8 cellular contexts compared by ENCODE assay signal in the genomic region with DNA sequence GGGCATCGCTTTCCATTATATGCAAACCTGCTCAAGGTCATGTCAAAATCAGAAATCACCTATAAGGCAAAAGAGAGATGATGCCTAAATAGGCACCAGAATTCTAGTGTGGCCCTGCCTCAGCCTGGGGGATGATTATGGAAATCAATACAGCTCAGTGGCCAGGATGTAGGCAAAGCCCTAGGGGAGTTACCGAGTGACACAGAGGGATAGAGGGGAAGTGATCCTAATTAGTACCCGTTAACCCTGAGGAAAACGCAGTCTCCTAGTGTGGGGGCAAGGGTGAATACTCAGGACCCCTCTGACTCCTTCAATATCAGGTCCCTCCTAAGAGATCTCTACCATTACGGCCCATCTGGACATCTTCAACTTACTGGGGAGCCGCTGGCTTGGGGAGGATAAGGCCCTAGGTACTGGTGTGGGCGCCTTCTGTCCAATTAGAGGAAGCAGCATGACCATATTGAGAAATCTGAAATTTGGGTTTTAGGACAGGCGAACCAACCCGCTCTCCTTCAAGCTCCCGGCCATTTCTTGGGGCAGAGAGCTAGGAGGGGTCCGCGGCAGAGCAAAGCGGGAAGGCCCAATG. TPM values are rescaled to one million over a fixed set of nuclear protein-coding genes. Genes with fewer than 3 reads are reported as not detected.
DNase-seq lines count a peak whose midpoint lies in the region; ATAC-seq, FAIRE-seq and TF ChIP-seq lines count a peak whose summit lies in the region.

No MANE protein-coding gene starts in this region.

- H3K27me3 ChIP-seq in iPS-20b (ENCODE audit: insufficient read depth, low read length), result peaks cover 15% of the 10 kb centered on the region

- peaks cover 27% of the 10 kb centered on the region for H3K36me3 ChIP-seq in iPS-20b (ENCODE audit: insufficient read depth, low read depth, low read length)

- peak overlapping the region; percentile 84 to 86 for H3K4me3 Mint-ChIP-seq in stimulated activated naive CD8-positive, alpha-beta T cell treated with anti-CD3 and anti-CD28 coated beads, Interleukin-15, amount 100 ng/mL, for 72 hours

- ATAC-seq in HG03442 (IDR thresholded peaks at IDR 0.05; ENCODE audit: unreplicated experiment) (peak; percentile 30), HG02981 (IDR thresholded peaks at IDR 0.05; ENCODE audit: unreplicated experiment) (no peak)
- peak; percentile 49 for ATAC-seq in stimulated activated naive CD8-positive, alpha-beta T cell treated with anti-CD3 and anti-CD28 coated beads, Interleukin-15, amount 100 ng/mL, for 72 hours

- peak overlapping the region; percentile 73 for H3K4me3 ChIP-seq in iPS-20b (ENCODE audit: low read length)

- H3K27me3 Mint-ChIP-seq in stimulated activated naive CD8-positive, alpha-beta T cell treated with anti-CD3 and anti-CD28 coated beads, Interleukin-15, amount 100 ng/mL, for 72 hours, result no peaks in the 10 kb centered on the region

- H3K9ac ChIP-seq in iPS-20b (ENCODE audit: low read depth, low read length), result peak overlapping the region; percentile 63; the same call in 1 of the 2 replicates

- DNase-seq in GM12891 (ENCODE audit: insufficient read length, low spot score), result no peak
- no peak for DNase-seq in stimulated activated naive CD8-positive, alpha-beta T cell treated with anti-CD3 and anti-CD28 coated beads, Interleukin-15, amount 100 ng/mL, for 72 hours
- DNase-seq in NCI-H774 (lab: John Stamatoyannopoulos, UW), result no peak
- DNase-seq in NCI-H2081 (lab: John Stamatoyannopoulos, UW), result no peak

- H3K27ac Mint-ChIP-seq in stimulated activated naive CD8-positive, alpha-beta T cell treated with anti-CD3 and anti-CD28 coated beads, Interleukin-15, amount 100 ng/mL, for 72 hours, result peak overlapping the region in 1 of 2 donors; percentile 72

- H3K9me3 Mint-ChIP-seq in stimulated activated naive CD8-positive, alpha-beta T cell treated with anti-CD3 and anti-CD28 coated beads, Interleukin-15, amount 100 ng/mL, for 72 hours, result no peaks in the 10 kb centered on the region

- H3K27ac ChIP-seq in angular gyrus (ENCODE audit: low read depth, low read length) (peak overlapping the region; percentile 82), iPS-20b (ENCODE audit: low read length) (no peak overlapping the region)

- H3K4me1 ChIP-seq in iPS-20b (ENCODE audit: insufficient read depth, low read length), result 0 out of 2 replicates have a peak, but pooled peaks cover 3% of the 10 kb centered on the region

- no peaks in the 10 kb centered on the region for H3K9me3 ChIP-seq in iPS-20b (ENCODE audit: insufficient read depth, low read depth, low read length)

- TF ChIP-seq POLR2A in GM12891 (IDR thresholded peaks at IDR 0.05; ENCODE audit: low read depth, low read length), result no peak

- H3K4me1 Mint-ChIP-seq in stimulated activated naive CD8-positive, alpha-beta T cell treated with anti-CD3 and anti-CD28 coated beads, Interleukin-15, amount 100 ng/mL, for 72 hours, result peaks cover 17% of the 10 kb centered on the region

- peak; percentile 54 for FAIRE-seq in GM12891 (lab: Jason Lieb, UNC)

TF ChIP-seq in GM12891, 5 proteins besides CTCF, POLR2A, EP300 and RAD21:
- TF ChIP-seq POLR2AphosphoS5 (IDR thresholded peaks at IDR 0.05; ENCODE audit: low read depth, low read length) (no peak), SPI1 (IDR thresholded peaks at IDR 0.05; ENCODE audit: low read depth, low read length) (peak; percentile 55)

RNA-seq across cellular contexts. Expression of gene NT5C3B, which starts 0.7 kb away (rescaled TPM):
- polyA plus RNA-seq in GM12891 (2012; ENCODE audit: low read depth, missing spikeins), result 24.8 TPM

RNA-seq across cellular contexts. Expression of gene KLHL10, which starts 2.3 kb away (rescaled TPM):
- polyA plus RNA-seq in GM12891 (2012; ENCODE audit: low read depth, missing spikeins), result 0.13 TPM

RNA-seq across cellular contexts. Expression of gene FKBP10, which starts 22.5 kb away (rescaled TPM):
- 1.1 TPM for polyA plus RNA-seq in GM12891 (2012; ENCODE audit: low read depth, missing spikeins)

RNA-seq across cellular contexts. Expression of gene P3H4, which starts 23.6 kb away (rescaled TPM):
- 0.19 TPM for polyA plus RNA-seq in GM12891 (2012; ENCODE audit: low read depth, missing spikeins)

RNA-seq across cellular contexts. Expression of gene KLHL11, which starts 29.9 kb away (rescaled TPM):
- polyA plus RNA-seq in GM12891 (2012; ENCODE audit: low read depth, missing spikeins), result 1.7 TPM
